Comparison of ENCODE assay signal across 8 cellular contexts in genomic region chr12:49198431-49199155, GRCh38. TPM values are rescaled to one million over a fixed set of nuclear protein-coding genes. Genes with fewer than 3 reads are reported as not detected.
A peak's percentile ranks its signal among the peaks of the same experiment; 100 is the strongest.
DNase-seq lines count a peak whose midpoint lies in the region; ATAC-seq and TF ChIP-seq lines count a peak whose summit lies in the region.

No MANE protein-coding gene starts in this region.

- H3K4me1 ChIP-seq in IMR-90 (ENCODE audit: control insufficient read depth, insufficient read depth, low read length) (peaks cover 8% of the 10 kb centered on the region), SK-N-SH (ENCODE audit: control insufficient read depth in 1 of 2, insufficient read depth in 2 of 2, low read depth in 1 of 2, low read length in 1 of 2) (peaks cover 5 to 34% of the 10 kb centered on the region in 2 experiments), skeletal muscle satellite cell (ENCODE audit: control insufficient read depth, insufficient read depth, low read length) (peaks cover 27% of the 10 kb centered on the region)

- no peak overlapping the region for H3K4me3 Mint-ChIP-seq in activated T-cell treated with anti-CD3 and anti-CD28 coated beads, Interleukin-2, amount 50 U/mL, for 72 hours

- peaks cover 8% of the 10 kb centered on the region for H3K9me1 ChIP-seq in IMR-90 (ENCODE audit: insufficient read depth, low read length)

- H3K9me3 ChIP-seq in IMR-90 (ENCODE audit: control insufficient read depth, insufficient read depth, low read length) = no peaks in the 10 kb centered on the region
- no peaks in the 10 kb centered on the region for H3K9me3 ChIP-seq in SK-N-SH
- H3K9me3 ChIP-seq in skeletal muscle satellite cell (replicated peaks; ENCODE audit: low read length) = no peaks in the 10 kb centered on the region

- TF ChIP-seq CTCF in IMR-90 (conservative IDR thresholded peaks at IDR 0.05; ENCODE audit: low read depth, low read length) (no peak), SK-N-SH (IDR thresholded peaks at IDR 0.05) (no peak)

- peak overlapping the region; percentile 89 for H2BK120ac ChIP-seq in IMR-90 (ENCODE audit: low read depth, low read length)

- H4K20me1 ChIP-seq in IMR-90 (ENCODE audit: insufficient read depth, low read length) (no peaks in the 10 kb centered on the region), SK-N-SH (ENCODE audit: insufficient read depth) (no peaks in the 10 kb centered on the region)

- H3K4me2 ChIP-seq in IMR-90 (ENCODE audit: low read depth, low read length) (peak overlapping the region; percentile 97), SK-N-SH (peak overlapping the region; percentile 22), skeletal muscle satellite cell (ENCODE audit: low read length) (peak overlapping the region; percentile 69)

- no TSS peak for BruUV-seq in IMR-90 (replicated peaks; lab: Mats Ljungman, UMichigan)

- H3K79me1 ChIP-seq in IMR-90 (ENCODE audit: low read depth in 1 of 2, low read length in 2 of 2) = peaks cover 0 to 7% of the 10 kb centered on the region in 2 experiments; a peak in 2 of 4 replicates

- peak; percentile 26 to 74; a peak in 2 of 4 replicates for TF ChIP-seq EP300 in SK-N-SH (IDR thresholded peaks at IDR 0.05; ENCODE audit: borderline replicate concordance in 1 of 2, low read depth in 1 of 2, low read length in 1 of 2)

- H3K27ac ChIP-seq in IMR-90 (ENCODE audit: insufficient read depth, low read length) = peak overlapping the region; percentile 66
- peak overlapping the region; percentile 51 to 86 for H3K27ac ChIP-seq in SK-N-SH (ENCODE audit: low read depth in 2 of 2, low read length in 1 of 2)

- H3K4me1 Mint-ChIP-seq in activated T-cell treated with anti-CD3 and anti-CD28 coated beads, Interleukin-2, amount 50 U/mL, for 72 hours (ENCODE audit: low read depth) = peaks cover 16% of the 10 kb centered on the region

- no peaks in the 10 kb centered on the region for H3K9me3 Mint-ChIP-seq in activated T-cell treated with anti-CD3 and anti-CD28 coated beads, Interleukin-2, amount 50 U/mL, for 72 hours

- dilution Hi-C loops in IMR-90 (cut with HindIII; ENCODE audit: low sequenced_read_pairs, unreplicated experiment) = no loop called here

- no peak overlapping the region for H3K27ac Mint-ChIP-seq in activated T-cell treated with anti-CD3 and anti-CD28 coated beads, Interleukin-2, amount 50 U/mL, for 72 hours

- H2AFZ ChIP-seq in IMR-90 (replicated peaks; ENCODE audit: low read length, poor library complexity) = peak overlapping the region; percentile 46
- peak overlapping the region; percentile 41 for H2AFZ ChIP-seq in SK-N-SH (ENCODE audit: low read depth)

- no peaks in the 10 kb centered on the region for H3K27me3 ChIP-seq in IMR-90 (ENCODE audit: control insufficient read depth, insufficient read depth, low read length)
- no peaks in the 10 kb centered on the region for H3K27me3 ChIP-seq in SK-N-SH (ENCODE audit: insufficient read depth)
- no peaks in the 10 kb centered on the region for H3K27me3 ChIP-seq in skeletal muscle satellite cell (ENCODE audit: control insufficient read depth, insufficient read depth, low read length)

- H4K8ac ChIP-seq in IMR-90 (ENCODE audit: low read depth in 2 of 2, low read length in 2 of 2) = peak overlapping the region; percentile 30 to 76; a peak in 2 of 4 replicates

- DNase-seq in IMR-90 (peak; percentile 94), SK-N-SH (peak; percentile 27), head of caudate nucleus (peak; percentile 33 to 93 (median 82)), T-helper 9 cell (no peak)
- DNase-seq in activated CD4-positive, alpha-beta T cell treated with anti-CD3 and anti-CD28 coated beads, Interleukin-2, amount 50 U/mL, for 1 hour = no peak
- DNase-seq in activated T-cell treated with anti-CD3 and anti-CD28 coated beads, Interleukin-2, amount 50 U/mL, for 72 hours = no peak

- TF ChIP-seq POLR2A in IMR-90 (IDR thresholded peaks at IDR 0.05; ENCODE audit: low read depth, low read length) = no peak

- H2AK5ac ChIP-seq in IMR-90 (ENCODE audit: low read depth, low read length) = peak overlapping the region; percentile 88

- no peaks in the 10 kb centered on the region for H3K9me2 ChIP-seq in SK-N-SH

- peak overlapping the region; percentile 66 for H2AK9ac ChIP-seq in IMR-90 (replicated peaks; ENCODE audit: low read depth, low read length, poor library complexity)

- no peaks in the 10 kb centered on the region for H3K79me2 ChIP-seq in SK-N-SH (ENCODE audit: insufficient read depth)

- no CpG with 5 or more reads among the region's 11 CpGs for WGBS in IMR-90 (ENCODE audit: extremely low coverage in 2 of 2, insufficient read length in 1 of 2), 2 experiments
- WGBS in SK-N-SH (ENCODE audit: low lambda C conversion rate) = 51% methylated on average over 11 of the region's 11 CpGs

- H3K4me3 ChIP-seq in IMR-90 (ENCODE audit: insufficient read depth, low read depth, low read length) (peak overlapping the region; percentile 31; the same call in 1 of the 2 replicates), SK-N-SH (ENCODE audit: low read depth in 2 of 2, low read length in 1 of 2) (peak overlapping the region in 1 of 2 experiments; percentile 33; a peak in 2 of 4 replicates), skeletal muscle satellite cell (ENCODE audit: low read length) (peak overlapping the region; percentile 12)

- CTCF ChIA-PET in IMR-90 (lab: Yijun Ruan, JAX) (interaction anchor here (0.8 to 1.2 kb wide), 3 partner anchors 9 to 32 kb away, joined by 3 read pairs; no protein-coding TSS in a partner anchor), SK-N-SH (lab: Yijun Ruan, JAX) (interaction anchor here (0.7 to 5.9 kb wide), 5 partner anchors 8 to 144 kb away, joined by 3 to 27 read pairs (median 3); partner anchors contain the start of gene TUBA1A)

- ATAC-seq in IMR-90 (ENCODE audit: low read depth) (peak; percentile 83), HG02623 (IDR thresholded peaks at IDR 0.05; ENCODE audit: unreplicated experiment) (no peak)
- no peak for ATAC-seq in activated T-cell treated with anti-CD3 and anti-CD28 coated beads, Interleukin-2, amount 50 U/mL, for 72 hours (replicated peaks in 1 of 2)

- peak overlapping the region; percentile 82 for H3K4ac ChIP-seq in IMR-90 (ENCODE audit: low read depth, low read length)

- H2BK5ac ChIP-seq in IMR-90 (ENCODE audit: low read depth, low read length, poor library complexity, severe bottlenecking) = peak overlapping the region; percentile 84

- H3K9ac ChIP-seq in IMR-90 (ENCODE audit: low read depth, low read length) = no peak overlapping the region; the same call in 1 of the 2 replicates
- peak overlapping the region; percentile 59 for H3K9ac ChIP-seq in SK-N-SH
- H3K9ac ChIP-seq in skeletal muscle satellite cell (ENCODE audit: low read depth, low read length) = no peak overlapping the region

- in situ Hi-C loops in IMR-90 (cut with MboI; ENCODE audit: low sequenced_read_pairs) = no loop called here

- H2BK15ac ChIP-seq in IMR-90 (ENCODE audit: low read depth, low read length) = peak overlapping the region; percentile 41; the same call in 1 of the 3 replicates

- peak overlapping the region; percentile 93 for H4K5ac ChIP-seq in IMR-90 (ENCODE audit: low read depth, low read length)

- no peak overlapping the region for H3K56ac ChIP-seq in IMR-90 (ENCODE audit: extremely low read depth, insufficient read depth, low read length)

- H3K36me3 ChIP-seq in IMR-90 (ENCODE audit: control insufficient read depth, insufficient read depth, low read length) (no peaks in the 10 kb centered on the region), SK-N-SH (replicated peaks in 1 of 2; ENCODE audit: control insufficient read depth in 1 of 2, insufficient read depth in 2 of 2, low read length in 1 of 2) (no peaks in the 10 kb centered on the region), skeletal muscle satellite cell (ENCODE audit: insufficient read depth, low read length) (no peaks in the 10 kb centered on the region)

- peaks cover 37% of the 10 kb centered on the region for H3F3A ChIP-seq in SK-N-SH (replicated peaks; ENCODE audit: insufficient read depth)

- H3K27me3 Mint-ChIP-seq in activated T-cell treated with anti-CD3 and anti-CD28 coated beads, Interleukin-2, amount 50 U/mL, for 72 hours (ENCODE audit: low read depth) = no peaks in the 10 kb centered on the region

- H3K18ac ChIP-seq in IMR-90 (ENCODE audit: low read depth, low read length) = peak overlapping the region; percentile 85

- no peak overlapping the region; the same call in 1 of the 2 replicates for H3K23ac ChIP-seq in IMR-90 (ENCODE audit: low read depth, low read length)

- H3K36me3 Mint-ChIP-seq in activated T-cell treated with anti-CD3 and anti-CD28 coated beads, Interleukin-2, amount 50 U/mL, for 72 hours (ENCODE audit: insufficient read depth in 2 of 2) = no peaks in the 10 kb centered on the region

- intact Hi-C loops in IMR-90 (cut with micrococcal nuclease) (no loop called here), head of caudate nucleus (cut with DNase I) (no loop called here)

- peak overlapping the region; percentile 82 for H3K14ac ChIP-seq in IMR-90 (replicated peaks; ENCODE audit: low read depth, low read length)

- TF ChIP-seq RAD21 in IMR-90 (IDR thresholded peaks at IDR 0.05; ENCODE audit: low read length) (0 out of 2 replicates have a peak, but pooled peaks have one; percentile 2), SK-N-SH (IDR thresholded peaks at IDR 0.05; ENCODE audit: low read length) (no peak)

- POLR2A ChIA-PET in IMR-90 (lab: Charles Lee; ENCODE audit: unreplicated experiment) (interaction anchor here (1.5 kb wide), 1 partner anchor 10 kb away, joined by 5 read pairs; the partner anchor contains the start of gene TUBA1A), SK-N-SH (lab: Yijun Ruan, JAX) (interaction anchor here (1.5 kb wide), 1 partner anchor 10 kb away, joined by 5 read pairs; the partner anchor contains the start of gene TUBA1A)

- peak overlapping the region; percentile 85 for H2BK20ac ChIP-seq in IMR-90 (ENCODE audit: low read depth, low read length)

- peak overlapping the region; percentile 30 for H4K91ac ChIP-seq in IMR-90 (ENCODE audit: insufficient read depth, low read depth, low read length)

TF ChIP-seq in IMR-90, 13 proteins besides CTCF, POLR2A, EP300 and RAD21 (continues in another document):
- TF ChIP-seq MAFK (IDR thresholded peaks at IDR 0.05; ENCODE audit: low read depth, low read length) = no peak
- TF ChIP-seq RCOR1 (IDR thresholded peaks at IDR 0.05; ENCODE audit: insufficient replicate concordance, low read length) = no peak
- TF ChIP-seq CHD1 (IDR thresholded peaks at IDR 0.05; ENCODE audit: low read depth, low read length) = no peak

TF ChIP-seq in SK-N-SH, 30 proteins besides CTCF, POLR2A, EP300 and RAD21 (continues in another document):
- TF ChIP-seq TCF12 (IDR thresholded peaks at IDR 0.05) (peak; percentile 88), SIN3A (IDR thresholded peaks at IDR 0.05; ENCODE audit: borderline replicate concordance, low read depth, low read length) (peak; percentile 34; the same call in 1 of the 2 replicates)

RNA-seq across cellular contexts. Expression of gene TUBA1A, which starts 9.7 kb away (rescaled TPM):
- 2,389 and 2,832 TPM in 2 replicates for total RNA-seq in IMR-90 (2012; rRNA removed)
- polyA plus RNA-seq in IMR-90 (2012; rRNA removed) (2,096 and 2,105 TPM in 2 replicates), SK-N-SH (2012; rRNA removed) (1,427 and 1,906 TPM in 2 replicates)
- polyA plus RNA-seq in IMR-90 (2012; cell fraction: cytosol; rRNA removed) = 1,171 and 1,948 TPM in 2 replicates
- polyA plus RNA-seq in IMR-90 (2012; cell fraction: nucleus; rRNA removed; ENCODE audit: low replicate concordance) = 888 and 932 TPM in 2 replicates
- 1,102 and 1,356 TPM in 2 replicates for polyA plus RNA-seq in SK-N-SH (2012; cell fraction: cytosol; rRNA removed)
- 1,333 and 1,752 TPM in 2 replicates for polyA plus RNA-seq in SK-N-SH (2012; cell fraction: nucleus; rRNA removed)
- total RNA-seq in skeletal muscle satellite cell (2012; rRNA removed) = 480 and 921 TPM in 2 replicates
- total RNA-seq in activated T-cell treated with anti-CD3 and anti-CD28 coated beads, Interleukin-2, amount 50 U/mL, for 72 hours = 10 to 100 TPM; 77.6 to 82.6 TPM

Comparison
In these comparisons a context has a peak if more than half of its experiments do, and no peak if none do; other contexts are left out.
1. DNase-seq: peak in IMR-90 (single experiment), SK-N-SH (single experiment) and head of caudate nucleus (42 of 42); none in activated CD4-positive, alpha-beta T cell treated with anti-CD3 and anti-CD28 coated beads, Interleukin-2, amount 50 U/mL, for 1 hour (single experiment), T-helper 9 cell (single experiment) and activated T-cell treated with anti-CD3 and anti-CD28 coated beads, Interleukin-2, amount 50 U/mL, for 72 hours (0 of 2).
2. H3K4me2 ChIP-seq: peak in every context shown above with its lines; median percentile 97 in IMR-90; 69 in skeletal muscle satellite cell; 22 in SK-N-SH.
3. RNA of gene TUBA1A, which starts 9.7 kb away (total RNA-seq): 2,389 to 2,832 TPM in IMR-90; 77.6 to 82.6 TPM in activated T-cell treated with anti-CD3 and anti-CD28 coated beads, Interleukin-2, amount 50 U/mL, for 72 hours; every median in the first group is over 10 times any median in the second.